In genomic region chr7:98647326-98647725, GRCh38 we compare ENCODE assay signal across 19 cellular contexts.
"Had no signal": no experiment of that assay in that cellular context is flagged by ENCODE, and none has a peak within 500 bp of the region (broad histone marks: within the 10 kb centered on the region; RNA-seq: fewer than 3 reads in every experiment).

No MANE protein-coding gene starts in this region.

- H3K27ac ChIP-seq: heart left ventricle, parathyroid adenoma, psoas muscle, right lobe of liver, testis, transverse colon had no signal

- H3K27me3 ChIP-seq: right lobe of liver, testis, transverse colon had no signal

- H3K4me1 ChIP-seq: heart left ventricle, parathyroid adenoma, psoas muscle, right lobe of liver, testis, transverse colon had no signal

- H3K9me3 ChIP-seq: psoas muscle, right lobe of liver, testis had no signal

- DNase-seq: effector memory CD4-positive, alpha-beta T cell; heart left ventricle; hippocampal formation; islet precursor cell; mammary epithelial cell; naive thymus-derived CD4-positive, alpha-beta T cell; nephron progenitor cell; psoas muscle; retina; right lobe of liver; stimulated activated CD4-positive, alpha-beta T cell treated with anti-CD3 and anti-CD28 coated beads, Interleukin-15, amount 100 ng/mL, for 24 hours; stimulated activated CD4-positive, alpha-beta T cell treated with anti-CD3 and anti-CD28 coated beads, Interleukin-1b, Interleukin-23, amount 100 ng/mL, for 48 hours; stimulated activated CD4-positive, alpha-beta T cell treated with anti-CD3 and anti-CD28 coated beads, Interleukin-4, amount 100 ng/mL, for 4 hours; stimulated activated naive B cell treated with anti-CD40 and anti-IgM and Interleukin-4, amounts not matched to agents 10 μg/mL and 1 μg/mL and 100 μg/mL, for 72 hours; stimulated activated naive CD8-positive, alpha-beta T cell treated with anti-CD3 and anti-CD28 coated beads, Interleukin-15, amount 100 ng/mL, for 72 hours; testis; transverse colon had no signal

- H3K4me3 ChIP-seq: heart left ventricle, psoas muscle, right lobe of liver, testis, transverse colon had no signal

- H3K36me3 ChIP-seq: heart left ventricle, right lobe of liver, transverse colon had no signal

- ATAC-seq: esophagus mucosa; heart left ventricle; naive thymus-derived CD4-positive, alpha-beta T cell; psoas muscle; stimulated activated naive B cell treated with anti-CD40 and anti-IgM and Interleukin-4, amounts not matched to agents 10 μg/mL and 1 μg/mL and 100 μg/mL, for 72 hours; stimulated activated naive CD8-positive, alpha-beta T cell treated with anti-CD3 and anti-CD28 coated beads, Interleukin-15, amount 100 ng/mL, for 72 hours had no signal
